In the genomic region with DNA sequence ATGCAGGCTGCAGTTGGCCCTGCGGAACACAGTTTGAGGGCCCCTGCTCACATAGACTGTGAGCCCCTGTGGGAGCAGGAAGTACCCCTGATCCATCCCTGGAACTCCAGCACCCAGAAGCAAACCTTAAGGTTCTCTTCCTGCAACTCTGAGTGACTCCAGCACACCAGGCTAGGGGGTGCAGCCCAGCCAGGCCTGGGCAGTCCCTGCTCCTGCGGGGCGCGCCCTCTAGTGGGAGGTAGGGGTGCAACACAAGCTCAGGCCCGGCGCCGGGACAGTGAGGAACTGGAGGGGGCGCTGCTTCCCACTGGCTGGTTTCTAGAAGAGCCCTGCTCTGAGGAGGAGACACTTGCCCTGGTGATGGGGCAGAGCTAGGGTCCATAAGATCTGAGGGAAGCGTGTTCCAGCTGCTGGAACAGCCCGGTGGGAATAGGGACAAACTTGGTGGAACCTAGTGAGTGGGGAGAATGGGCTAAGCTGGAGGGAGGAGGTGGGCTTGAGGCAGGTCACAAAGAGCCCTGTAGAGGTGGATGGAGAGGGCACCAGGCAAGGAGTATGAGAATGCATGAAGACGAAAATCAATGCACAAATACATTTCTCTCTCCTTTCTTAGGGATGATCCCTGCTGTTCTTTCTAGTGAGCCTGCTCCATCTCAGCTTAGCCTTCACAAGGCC, we compare ENCODE assay signal across 1 cellular context.
TF ChIP-seq lines count a peak whose summit lies in the region.

No MANE protein-coding gene starts in this region.

TF ChIP-seq in K562, 482 proteins besides CTCF, POLR2A, EP300 and RAD21 (continued from another document and continues in another):
- TF ChIP-seq TRIM24 (IDR thresholded peaks at IDR 0.05), result no peak
- no peak for TF ChIP-seq U2AF2 (optimal IDR thresholded peaks at IDR 0.05; ENCODE audit: low read depth, low read length)
- no peak for TF ChIP-seq CTBP1 (IDR thresholded peaks at IDR 0.05; ENCODE audit: borderline replicate concordance)
- no peak for TF ChIP-seq TAF7 (tag; IDR thresholded peaks at IDR 0.05)
- TF ChIP-seq ZNF551 (CRISPR knock-in tag; IDR thresholded peaks at IDR 0.05), result no peak
- TF ChIP-seq, protein P1, sequence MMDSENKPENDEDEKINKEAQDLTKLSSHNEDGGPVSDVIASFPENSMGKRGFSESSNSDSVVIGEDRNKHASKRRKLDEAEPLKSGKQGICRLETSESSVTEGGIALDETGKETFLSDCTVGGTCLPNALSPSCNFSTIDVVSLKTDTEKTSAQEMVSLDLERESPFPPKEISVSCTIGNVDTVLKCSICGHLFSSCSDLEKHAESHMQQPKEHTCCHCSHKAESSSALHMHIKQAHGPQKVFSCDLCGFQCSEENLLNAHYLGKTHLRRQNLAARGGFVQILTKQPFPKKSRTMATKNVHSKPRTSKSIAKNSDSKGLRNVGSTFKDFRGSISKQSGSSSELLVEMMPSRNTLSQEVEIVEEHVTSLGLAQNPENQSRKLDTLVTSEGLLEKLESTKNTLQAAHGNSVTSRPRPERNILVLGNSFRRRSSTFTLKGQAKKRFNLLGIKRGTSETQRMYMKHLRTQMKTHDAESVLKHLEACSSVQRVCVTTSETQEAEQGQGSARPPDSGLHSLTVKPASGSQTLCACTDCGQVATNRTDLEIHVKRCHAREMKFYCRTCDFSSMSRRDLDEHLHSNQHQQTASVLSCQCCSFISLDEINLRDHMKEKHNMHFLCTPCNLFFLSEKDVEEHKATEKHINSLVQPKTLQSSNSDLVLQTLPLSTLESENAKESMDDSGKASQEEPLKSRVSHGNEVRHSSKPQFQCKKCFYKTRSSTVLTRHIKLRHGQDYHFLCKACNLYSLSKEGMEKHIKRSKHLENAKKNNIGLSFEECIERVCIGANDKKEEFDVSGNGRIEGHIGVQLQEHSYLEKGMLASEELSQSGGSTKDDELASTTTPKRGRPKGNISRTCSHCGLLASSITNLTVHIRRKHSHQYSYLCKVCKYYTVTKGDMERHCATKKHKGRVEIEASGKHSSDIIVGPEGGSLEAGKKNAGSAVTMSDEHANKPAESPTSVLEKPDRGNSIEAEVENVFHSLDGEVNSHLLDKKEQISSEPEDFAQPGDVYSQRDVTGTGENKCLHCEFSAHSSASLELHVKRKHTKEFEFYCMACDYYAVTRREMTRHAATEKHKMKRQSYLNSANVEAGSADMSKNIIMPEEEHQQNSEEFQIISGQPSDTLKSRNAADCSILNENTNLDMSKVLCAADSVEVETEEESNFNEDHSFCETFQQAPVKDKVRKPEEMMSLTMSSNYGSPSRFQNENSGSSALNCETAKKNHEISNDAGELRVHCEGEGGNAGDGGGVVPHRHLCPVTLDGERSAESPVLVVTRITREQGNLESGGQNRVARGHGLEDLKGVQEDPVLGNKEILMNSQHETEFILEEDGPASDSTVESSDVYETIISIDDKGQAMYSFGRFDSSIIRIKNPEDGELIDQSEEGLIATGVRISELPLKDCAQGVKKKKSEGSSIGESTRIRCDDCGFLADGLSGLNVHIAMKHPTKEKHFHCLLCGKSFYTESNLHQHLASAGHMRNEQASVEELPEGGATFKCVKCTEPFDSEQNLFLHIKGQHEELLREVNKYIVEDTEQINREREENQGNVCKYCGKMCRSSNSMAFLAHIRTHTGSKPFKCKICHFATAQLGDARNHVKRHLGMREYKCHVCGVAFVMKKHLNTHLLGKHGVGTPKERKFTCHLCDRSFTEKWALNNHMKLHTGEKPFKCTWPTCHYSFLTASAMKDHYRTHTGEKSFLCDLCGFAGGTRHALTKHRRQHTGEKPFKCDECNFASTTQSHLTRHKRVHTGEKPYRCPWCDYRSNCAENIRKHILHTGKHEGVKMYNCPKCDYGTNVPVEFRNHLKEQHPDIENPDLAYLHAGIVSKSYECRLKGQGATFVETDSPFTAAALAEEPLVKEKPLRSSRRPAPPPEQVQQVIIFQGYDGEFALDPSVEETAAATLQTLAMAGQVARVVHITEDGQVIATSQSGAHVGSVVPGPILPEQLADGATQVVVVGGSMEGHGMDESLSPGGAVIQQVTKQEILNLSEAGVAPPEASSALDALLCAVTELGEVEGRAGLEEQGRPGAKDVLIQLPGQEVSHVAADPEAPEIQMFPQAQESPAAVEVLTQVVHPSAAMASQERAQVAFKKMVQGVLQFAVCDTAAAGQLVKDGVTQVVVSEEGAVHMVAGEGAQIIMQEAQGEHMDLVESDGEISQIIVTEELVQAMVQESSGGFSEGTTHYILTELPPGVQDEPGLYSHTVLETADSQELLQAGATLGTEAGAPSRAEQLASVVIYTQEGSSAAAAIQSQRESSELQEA (IDR thresholded peaks at IDR 0.05; ENCODE audit: low read depth), result no peak
- no peak for TF ChIP-seq HSF4 (CRISPR knock-in tag; IDR thresholded peaks at IDR 0.05; ENCODE audit: borderline replicate concordance)
- TF ChIP-seq MAFG (tag; conservative IDR thresholded peaks at IDR 0.05), result no peak
- no peak for TF ChIP-seq ZNF431 (CRISPR knock-in tag; IDR thresholded peaks at IDR 0.05)
- TF ChIP-seq, protein P2, sequence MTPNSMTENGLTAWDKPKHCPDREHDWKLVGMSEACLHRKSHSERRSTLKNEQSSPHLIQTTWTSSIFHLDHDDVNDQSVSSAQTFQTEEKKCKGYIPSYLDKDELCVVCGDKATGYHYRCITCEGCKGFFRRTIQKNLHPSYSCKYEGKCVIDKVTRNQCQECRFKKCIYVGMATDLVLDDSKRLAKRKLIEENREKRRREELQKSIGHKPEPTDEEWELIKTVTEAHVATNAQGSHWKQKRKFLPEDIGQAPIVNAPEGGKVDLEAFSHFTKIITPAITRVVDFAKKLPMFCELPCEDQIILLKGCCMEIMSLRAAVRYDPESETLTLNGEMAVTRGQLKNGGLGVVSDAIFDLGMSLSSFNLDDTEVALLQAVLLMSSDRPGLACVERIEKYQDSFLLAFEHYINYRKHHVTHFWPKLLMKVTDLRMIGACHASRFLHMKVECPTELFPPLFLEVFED (CRISPR knock-in tag; conservative IDR thresholded peaks at IDR 0.05), result no peak
- TF ChIP-seq, protein P3, sequence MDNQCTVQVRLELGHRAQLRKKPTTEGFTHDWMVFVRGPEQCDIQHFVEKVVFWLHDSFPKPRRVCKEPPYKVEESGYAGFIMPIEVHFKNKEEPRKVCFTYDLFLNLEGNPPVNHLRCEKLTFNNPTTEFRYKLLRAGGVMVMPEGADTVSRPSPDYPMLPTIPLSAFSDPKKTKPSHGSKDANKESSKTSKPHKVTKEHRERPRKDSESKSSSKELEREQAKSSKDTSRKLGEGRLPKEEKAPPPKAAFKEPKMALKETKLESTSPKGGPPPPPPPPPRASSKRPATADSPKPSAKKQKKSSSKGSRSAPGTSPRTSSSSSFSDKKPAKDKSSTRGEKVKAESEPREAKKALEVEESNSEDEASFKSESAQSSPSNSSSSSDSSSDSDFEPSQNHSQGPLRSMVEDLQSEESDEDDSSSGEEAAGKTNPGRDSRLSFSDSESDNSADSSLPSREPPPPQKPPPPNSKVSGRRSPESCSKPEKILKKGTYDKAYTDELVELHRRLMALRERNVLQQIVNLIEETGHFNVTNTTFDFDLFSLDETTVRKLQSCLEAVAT (IDR thresholded peaks at IDR 0.05), result peak in 1 of 2 experiments; percentile 79; a peak in 1 of 4 replicates
- no peak for TF ChIP-seq BRD4 (IDR thresholded peaks at IDR 0.05)
- TF ChIP-seq ETV1 (tag; conservative IDR thresholded peaks at IDR 0.05; ENCODE audit: low read depth), result 0 out of 2 replicates have a peak, but pooled peaks have one; percentile 19
- TF ChIP-seq TCF3 (CRISPR knock-in tag; IDR thresholded peaks at IDR 0.05), result 0 out of 2 replicates have a peak, but pooled peaks have one; percentile 31
- no peak for TF ChIP-seq CEBPG (CRISPR knock-in tag; IDR thresholded peaks at IDR 0.05)
- TF ChIP-seq CEBPG (tag; conservative IDR thresholded peaks at IDR 0.05 in 1 of 2, IDR thresholded peaks at IDR 0.05 in 1 of 2), result no peak
- no peak for TF ChIP-seq MXI1 (IDR thresholded peaks at IDR 0.05; ENCODE audit: low read depth, low read length)
- TF ChIP-seq, protein P4, sequence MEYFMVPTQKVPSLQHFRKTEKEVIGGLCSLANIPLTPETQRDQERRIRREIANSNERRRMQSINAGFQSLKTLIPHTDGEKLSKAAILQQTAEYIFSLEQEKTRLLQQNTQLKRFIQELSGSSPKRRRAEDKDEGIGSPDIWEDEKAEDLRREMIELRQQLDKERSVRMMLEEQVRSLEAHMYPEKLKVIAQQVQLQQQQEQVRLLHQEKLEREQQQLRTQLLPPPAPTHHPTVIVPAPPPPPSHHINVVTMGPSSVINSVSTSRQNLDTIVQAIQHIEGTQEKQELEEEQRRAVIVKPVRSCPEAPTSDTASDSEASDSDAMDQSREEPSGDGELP (CRISPR knock-in tag; IDR thresholded peaks at IDR 0.05; ENCODE audit: borderline replicate concordance), result peak; percentile 59; the same call in 1 of the 2 replicates
- peak; percentile 34; the same call in 1 of the 2 replicates for TF ChIP-seq CC2D1A (IDR thresholded peaks at IDR 0.05)
- TF ChIP-seq SMARCE1 (IDR thresholded peaks at IDR 0.05), result no peak
- TF ChIP-seq NFE2 (IDR thresholded peaks at IDR 0.05; ENCODE audit: low read depth), result no peak
- TF ChIP-seq, protein P5, sequence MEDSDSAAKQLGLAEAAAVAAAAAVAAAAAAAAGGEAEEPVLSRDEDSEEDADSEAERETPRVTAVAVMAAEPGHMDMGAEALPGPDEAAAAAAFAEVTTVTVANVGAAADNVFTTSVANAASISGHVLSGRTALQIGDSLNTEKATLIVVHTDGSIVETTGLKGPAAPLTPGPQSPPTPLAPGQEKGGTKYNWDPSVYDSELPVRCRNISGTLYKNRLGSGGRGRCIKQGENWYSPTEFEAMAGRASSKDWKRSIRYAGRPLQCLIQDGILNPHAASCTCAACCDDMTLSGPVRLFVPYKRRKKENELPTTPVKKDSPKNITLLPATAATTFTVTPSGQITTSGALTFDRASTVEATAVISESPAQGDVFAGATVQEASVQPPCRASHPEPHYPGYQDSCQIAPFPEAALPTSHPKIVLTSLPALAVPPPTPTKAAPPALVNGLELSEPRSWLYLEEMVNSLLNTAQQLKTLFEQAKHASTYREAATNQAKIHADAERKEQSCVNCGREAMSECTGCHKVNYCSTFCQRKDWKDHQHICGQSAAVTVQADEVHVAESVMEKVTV (CRISPR knock-in tag; IDR thresholded peaks at IDR 0.05), result peak; percentile 29; the same call in 1 of the 2 replicates
- TF ChIP-seq NEUROD1 (IDR thresholded peaks at IDR 0.05; ENCODE audit: borderline replicate concordance, low read depth, low read length, partially characterized antibody), result no peak
- TF ChIP-seq NR1H2 (CRISPR knock-in tag; IDR thresholded peaks at IDR 0.05), result 0 out of 2 replicates have a peak, but pooled peaks have one; percentile 30
- no peak for TF ChIP-seq KAT7 (CRISPR knock-in tag; IDR thresholded peaks at IDR 0.05; ENCODE audit: borderline replicate concordance)
- no peak for TF ChIP-seq DIDO1 (tag; IDR thresholded peaks at IDR 0.05; ENCODE audit: low read depth)
- TF ChIP-seq TBP (optimal IDR thresholded peaks at IDR 0.05; ENCODE audit: low read depth, low read length), result no peak
- TF ChIP-seq ZNF41 (CRISPR knock-in tag; conservative IDR thresholded peaks at IDR 0.05), result no peak
- no peak for TF ChIP-seq ZBED1 (IDR thresholded peaks at IDR 0.05)
- no peak for TF ChIP-seq CHD4 (IDR thresholded peaks at IDR 0.05; ENCODE audit: insufficient read depth, insufficient replicate concordance, low read depth, low read length, poor library complexity, severe bottlenecking)
- no peak for TF ChIP-seq ETS2 (tag; IDR thresholded peaks at IDR 0.05; ENCODE audit: borderline replicate concordance, poor library complexity, severe bottlenecking)
- TF ChIP-seq RFX1 (IDR thresholded peaks at IDR 0.05), result no peak
- TF ChIP-seq ZNF133 (CRISPR knock-in tag; IDR thresholded peaks at IDR 0.05), result no peak
- TF ChIP-seq RB1 (IDR thresholded peaks at IDR 0.05; ENCODE audit: low read depth), result peak; percentile 72; the same call in 1 of the 2 replicates
- TF ChIP-seq, protein P6, sequence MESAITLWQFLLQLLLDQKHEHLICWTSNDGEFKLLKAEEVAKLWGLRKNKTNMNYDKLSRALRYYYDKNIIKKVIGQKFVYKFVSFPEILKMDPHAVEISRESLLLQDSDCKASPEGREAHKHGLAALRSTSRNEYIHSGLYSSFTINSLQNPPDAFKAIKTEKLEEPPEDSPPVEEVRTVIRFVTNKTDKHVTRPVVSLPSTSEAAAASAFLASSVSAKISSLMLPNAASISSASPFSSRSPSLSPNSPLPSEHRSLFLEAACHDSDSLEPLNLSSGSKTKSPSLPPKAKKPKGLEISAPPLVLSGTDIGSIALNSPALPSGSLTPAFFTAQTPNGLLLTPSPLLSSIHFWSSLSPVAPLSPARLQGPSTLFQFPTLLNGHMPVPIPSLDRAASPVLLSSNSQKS (CRISPR knock-in tag; IDR thresholded peaks at IDR 0.05), result no peak
- TF ChIP-seq OTX1 (CRISPR knock-in tag; IDR thresholded peaks at IDR 0.05), result 0 out of 2 replicates have a peak, but pooled peaks have one; percentile 23
- no peak for TF ChIP-seq ESRRB (CRISPR knock-in tag; IDR thresholded peaks at IDR 0.05; ENCODE audit: borderline replicate concordance)
- no peak for TF ChIP-seq SMAD4 (CRISPR knock-in tag; conservative IDR thresholded peaks at IDR 0.05)
- TF ChIP-seq, protein P7, sequence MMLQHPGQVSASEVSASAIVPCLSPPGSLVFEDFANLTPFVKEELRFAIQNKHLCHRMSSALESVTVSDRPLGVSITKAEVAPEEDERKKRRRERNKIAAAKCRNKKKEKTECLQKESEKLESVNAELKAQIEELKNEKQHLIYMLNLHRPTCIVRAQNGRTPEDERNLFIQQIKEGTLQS (IDR thresholded peaks at IDR 0.05), result no peak
- TF ChIP-seq, protein P7 (CRISPR knock-in tag; conservative IDR thresholded peaks at IDR 0.05), result no peak
- TF ChIP-seq PHF21A (IDR thresholded peaks at IDR 0.05; ENCODE audit: borderline replicate concordance, low read depth), result no peak
- TF ChIP-seq SPI1 (IDR thresholded peaks at IDR 0.05; ENCODE audit: borderline replicate concordance, low read depth, low read length), result peak; percentile 56; the same call in 1 of the 2 replicates
- TF ChIP-seq ZC3H4 (CRISPR knock-in tag; IDR thresholded peaks at IDR 0.05; ENCODE audit: borderline replicate concordance), result no peak
- TF ChIP-seq NFRKB (IDR thresholded peaks at IDR 0.05; ENCODE audit: low read depth), result no peak
- TF ChIP-seq ILK (tag; IDR thresholded peaks at IDR 0.05; ENCODE audit: borderline replicate concordance, low read depth), result no peak
- TF ChIP-seq ZNF324 (CRISPR knock-in tag; IDR thresholded peaks at IDR 0.05), result no peak
- peak; percentile 26; the same call in 1 of the 2 replicates for TF ChIP-seq ESRRA (IDR thresholded peaks at IDR 0.05; ENCODE audit: borderline replicate concordance, low read depth)
- peak; percentile 36; the same call in 1 of the 2 replicates for TF ChIP-seq STAG1 (CRISPR knock-in tag; IDR thresholded peaks at IDR 0.05; ENCODE audit: borderline replicate concordance)
